Comparison of ENCODE assay signal across 15 cellular contexts in the genomic region with DNA sequence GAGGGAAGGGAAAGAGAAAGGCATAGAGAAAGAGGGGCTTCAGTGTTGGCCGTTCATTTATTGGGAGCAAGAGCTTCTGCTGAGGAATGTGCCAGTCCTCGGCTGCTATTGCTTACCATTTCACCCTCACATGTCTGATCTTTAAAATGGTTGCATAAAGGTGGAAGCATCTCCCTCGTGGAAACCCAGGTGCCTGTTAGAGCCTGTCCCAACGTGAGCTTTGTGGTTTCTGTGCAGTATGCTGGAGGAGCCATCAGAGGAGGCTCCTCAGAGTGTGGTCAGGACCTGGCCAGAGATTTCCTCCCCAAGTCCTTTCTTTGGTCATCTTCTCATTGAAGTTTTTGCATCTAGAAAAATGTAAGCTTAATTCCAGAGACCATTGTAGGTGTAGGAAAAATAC.
"Had no signal": no experiment of that assay in that cellular context is flagged by ENCODE, and none has a peak within 500 bp of the region (broad histone marks: within the 10 kb centered on the region; RNA-seq: fewer than 3 reads in every experiment).

No MANE protein-coding gene starts in this region.

- H3K4me3 ChIP-seq: cardiac muscle cell, dorsolateral prefrontal cortex, left lung, SJCRH30, tibial artery, vagina had no signal

- H3K9me3 Mint-ChIP-seq: activated T-helper 2 cell treated with anti-CD3 and anti-CD28 coated beads, Interferon-gamma antibody, Interleukin-2, Interleukin-4, amounts not matched to agents 10 μg/mL and 5 μg/mL and 100 μg/mL, durations not matched to agents 14 hours and 24 hours and 36 hours; endodermal cell; stimulated activated memory B cell treated with anti-CD40 and anti-IgM and Interleukin-4, amounts not matched to agents 10 μg/mL and 1 μg/mL and 100 μg/mL, for 72 hours had no signal

- H3K9me3 ChIP-seq: left lung, SJCRH30, tibial artery, vagina had no signal

- H3K27ac ChIP-seq: cardiac muscle cell, dorsolateral prefrontal cortex, left lung, SJCRH30, tibial artery, vagina had no signal

- H3K27ac Mint-ChIP-seq: activated T-helper 2 cell treated with anti-CD3 and anti-CD28 coated beads, Interferon-gamma antibody, Interleukin-2, Interleukin-4, amounts not matched to agents 10 μg/mL and 5 μg/mL and 100 μg/mL, durations not matched to agents 14 hours and 24 hours and 36 hours; endodermal cell; stimulated activated memory B cell treated with anti-CD40 and anti-IgM and Interleukin-4, amounts not matched to agents 10 μg/mL and 1 μg/mL and 100 μg/mL, for 72 hours had no signal

- ATAC-seq: activated CD4-positive, CD25-positive, alpha-beta regulatory T cell treated with anti-CD3 and anti-CD28 coated beads, Interleukin-2, amount 50 U/mL, for 24 hours; left lung; stimulated activated memory B cell treated with anti-CD40 and anti-IgM and Interleukin-4, amounts not matched to agents 10 μg/mL and 1 μg/mL and 100 μg/mL, for 72 hours had no signal

- DNase-seq: activated CD4-positive, alpha-beta T cell treated with anti-CD3 and anti-CD28 coated beads, Interleukin-2, amount 50 U/mL, for 4 hours; activated CD8-positive, alpha-beta memory T cell treated with anti-CD3 and anti-CD28 coated beads, Interleukin-2, amount 50 U/mL, for 48 hours; dorsolateral prefrontal cortex; endodermal cell; islet precursor cell; left lung; naive B cell; SJCRH30; T-helper 9 cell; tibial artery had no signal

- H3K4me1 Mint-ChIP-seq: stimulated activated memory B cell treated with anti-CD40 and anti-IgM and Interleukin-4, amounts not matched to agents 10 μg/mL and 1 μg/mL and 100 μg/mL, for 72 hours had no signal

- H3K4me3 Mint-ChIP-seq: endodermal cell; naive B cell; stimulated activated memory B cell treated with anti-CD40 and anti-IgM and Interleukin-4, amounts not matched to agents 10 μg/mL and 1 μg/mL and 100 μg/mL, for 72 hours had no signal

- H3K27me3 Mint-ChIP-seq: naive B cell; stimulated activated memory B cell treated with anti-CD40 and anti-IgM and Interleukin-4, amounts not matched to agents 10 μg/mL and 1 μg/mL and 100 μg/mL, for 72 hours had no signal

- H3K4me1 ChIP-seq: SJCRH30, tibial artery, vagina had no signal

- H3K27me3 ChIP-seq: cardiac muscle cell, dorsolateral prefrontal cortex, left lung, SJCRH30, tibial artery, vagina had no signal
